Comparison of ENCODE assay signal across 1 cellular context in the genomic region with DNA sequence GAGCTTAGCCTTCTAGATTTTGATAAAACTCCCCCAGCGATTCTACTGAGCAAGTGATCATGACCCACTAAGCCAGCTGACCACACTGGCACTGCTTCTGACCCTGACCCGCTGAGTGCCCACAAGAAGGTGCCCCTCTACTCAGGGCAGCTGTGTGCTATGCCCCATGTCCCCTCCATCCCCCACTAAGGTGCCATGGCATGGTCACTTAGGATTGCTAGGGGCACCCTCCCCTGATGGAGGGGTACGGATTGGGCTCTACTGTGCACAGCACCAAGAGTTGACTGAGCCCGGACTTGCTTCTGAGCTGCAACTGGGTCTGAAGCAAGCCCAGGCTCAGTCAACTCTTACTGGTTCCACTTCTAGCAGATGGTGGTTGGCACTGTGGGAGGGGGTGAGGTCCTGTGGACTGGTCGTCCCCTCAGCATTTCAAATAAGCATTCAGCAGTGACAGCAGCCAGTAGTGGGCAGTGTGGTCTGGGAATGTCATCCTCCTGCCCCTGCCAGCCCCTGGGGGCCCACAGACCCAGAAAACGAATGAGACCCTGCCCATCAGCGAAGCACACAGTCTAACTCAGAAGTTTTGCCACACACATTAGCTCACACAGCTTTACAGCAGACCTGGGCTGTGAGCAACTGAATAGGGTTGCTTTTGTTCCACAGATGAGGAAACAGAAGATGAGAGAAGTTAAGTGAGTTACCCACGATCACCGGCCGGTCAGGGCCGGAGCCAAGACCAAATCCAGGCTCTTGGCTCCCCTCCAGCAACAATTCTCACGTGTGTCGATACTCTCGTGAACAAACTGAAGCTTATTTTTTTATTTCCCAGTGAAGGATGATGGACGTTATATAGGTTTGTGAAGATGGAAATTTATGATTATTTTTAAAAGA.
A peak's percentile ranks its signal among the peaks of the same experiment; 100 is the strongest.
TF ChIP-seq lines count a peak whose summit lies in the region.

No MANE protein-coding gene starts in this region.

TF ChIP-seq in HepG2, 621 proteins besides CTCF, POLR2A, EP300 and RAD21:
- TF ChIP-seq, protein P1, sequence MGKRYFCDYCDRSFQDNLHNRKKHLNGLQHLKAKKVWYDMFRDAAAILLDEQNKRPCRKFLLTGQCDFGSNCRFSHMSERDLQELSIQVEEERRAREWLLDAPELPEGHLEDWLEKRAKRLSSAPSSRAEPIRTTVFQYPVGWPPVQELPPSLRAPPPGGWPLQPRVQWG (CRISPR knock-in tag; IDR thresholded peaks at IDR 0.05; ENCODE audit: borderline replicate concordance, low read depth): no peak
- TF ChIP-seq KAT2B (IDR thresholded peaks at IDR 0.05; ENCODE audit: borderline replicate concordance, low read depth, low read length) (no peak), KDM2A (CRISPR knock-in tag; IDR thresholded peaks at IDR 0.05; ENCODE audit: borderline replicate concordance, low read depth) (0 out of 2 replicates have a peak, but pooled peaks have one; percentile 15), NPAS2 (CRISPR knock-in tag; IDR thresholded peaks at IDR 0.05; ENCODE audit: borderline replicate concordance) (no peak), ATM (IDR thresholded peaks at IDR 0.05; ENCODE audit: borderline replicate concordance) (no peak), ZSCAN21 (CRISPR knock-in tag; IDR thresholded peaks at IDR 0.05; ENCODE audit: borderline replicate concordance) (peak; percentile 44; the same call in 1 of the 2 replicates), ZNF253 (CRISPR knock-in tag; IDR thresholded peaks at IDR 0.05; ENCODE audit: borderline replicate concordance) (0 out of 2 replicates have a peak, but pooled peaks have one; percentile 61), ZBTB1 (CRISPR knock-in tag; IDR thresholded peaks at IDR 0.05; ENCODE audit: borderline replicate concordance) (no peak), E2F1 (CRISPR knock-in tag; IDR thresholded peaks at IDR 0.05) (no peak), KLF11 (CRISPR knock-in tag; IDR thresholded peaks at IDR 0.05) (no peak), ZNF572 (CRISPR knock-in tag; IDR thresholded peaks at IDR 0.05) (no peak), ZNF768 (CRISPR knock-in tag; IDR thresholded peaks at IDR 0.05) (0 out of 2 replicates have a peak, but pooled peaks have one; percentile 34), STAG1 (CRISPR knock-in tag; IDR thresholded peaks at IDR 0.05) (peak; percentile 58), ZNF44 (CRISPR knock-in tag; IDR thresholded peaks at IDR 0.05) (no peak)
- TF ChIP-seq, protein P2, sequence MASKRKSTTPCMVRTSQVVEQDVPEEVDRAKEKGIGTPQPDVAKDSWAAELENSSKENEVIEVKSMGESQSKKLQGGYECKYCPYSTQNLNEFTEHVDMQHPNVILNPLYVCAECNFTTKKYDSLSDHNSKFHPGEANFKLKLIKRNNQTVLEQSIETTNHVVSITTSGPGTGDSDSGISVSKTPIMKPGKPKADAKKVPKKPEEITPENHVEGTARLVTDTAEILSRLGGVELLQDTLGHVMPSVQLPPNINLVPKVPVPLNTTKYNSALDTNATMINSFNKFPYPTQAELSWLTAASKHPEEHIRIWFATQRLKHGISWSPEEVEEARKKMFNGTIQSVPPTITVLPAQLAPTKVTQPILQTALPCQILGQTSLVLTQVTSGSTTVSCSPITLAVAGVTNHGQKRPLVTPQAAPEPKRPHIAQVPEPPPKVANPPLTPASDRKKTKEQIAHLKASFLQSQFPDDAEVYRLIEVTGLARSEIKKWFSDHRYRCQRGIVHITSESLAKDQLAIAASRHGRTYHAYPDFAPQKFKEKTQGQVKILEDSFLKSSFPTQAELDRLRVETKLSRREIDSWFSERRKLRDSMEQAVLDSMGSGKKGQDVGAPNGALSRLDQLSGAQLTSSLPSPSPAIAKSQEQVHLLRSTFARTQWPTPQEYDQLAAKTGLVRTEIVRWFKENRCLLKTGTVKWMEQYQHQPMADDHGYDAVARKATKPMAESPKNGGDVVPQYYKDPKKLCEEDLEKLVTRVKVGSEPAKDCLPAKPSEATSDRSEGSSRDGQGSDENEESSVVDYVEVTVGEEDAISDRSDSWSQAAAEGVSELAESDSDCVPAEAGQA (IDR thresholded peaks at IDR 0.05; ENCODE audit: low read depth): no peak
- TF ChIP-seq, protein P2 (CRISPR knock-in tag; IDR thresholded peaks at IDR 0.05; ENCODE audit: borderline replicate concordance): no peak
- TF ChIP-seq, protein P3, sequence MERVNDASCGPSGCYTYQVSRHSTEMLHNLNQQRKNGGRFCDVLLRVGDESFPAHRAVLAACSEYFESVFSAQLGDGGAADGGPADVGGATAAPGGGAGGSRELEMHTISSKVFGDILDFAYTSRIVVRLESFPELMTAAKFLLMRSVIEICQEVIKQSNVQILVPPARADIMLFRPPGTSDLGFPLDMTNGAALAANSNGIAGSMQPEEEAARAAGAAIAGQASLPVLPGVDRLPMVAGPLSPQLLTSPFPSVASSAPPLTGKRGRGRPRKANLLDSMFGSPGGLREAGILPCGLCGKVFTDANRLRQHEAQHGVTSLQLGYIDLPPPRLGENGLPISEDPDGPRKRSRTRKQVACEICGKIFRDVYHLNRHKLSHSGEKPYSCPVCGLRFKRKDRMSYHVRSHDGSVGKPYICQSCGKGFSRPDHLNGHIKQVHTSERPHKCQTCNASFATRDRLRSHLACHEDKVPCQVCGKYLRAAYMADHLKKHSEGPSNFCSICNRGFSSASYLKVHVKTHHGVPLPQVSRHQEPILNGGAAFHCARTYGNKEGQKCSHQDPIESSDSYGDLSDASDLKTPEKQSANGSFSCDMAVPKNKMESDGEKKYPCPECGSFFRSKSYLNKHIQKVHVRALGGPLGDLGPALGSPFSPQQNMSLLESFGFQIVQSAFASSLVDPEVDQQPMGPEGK (CRISPR knock-in tag; IDR thresholded peaks at IDR 0.05): peak; percentile 37; the same call in 1 of the 2 replicates
